Comparison of ENCODE assay signal across 13 cellular contexts in the genomic region with DNA sequence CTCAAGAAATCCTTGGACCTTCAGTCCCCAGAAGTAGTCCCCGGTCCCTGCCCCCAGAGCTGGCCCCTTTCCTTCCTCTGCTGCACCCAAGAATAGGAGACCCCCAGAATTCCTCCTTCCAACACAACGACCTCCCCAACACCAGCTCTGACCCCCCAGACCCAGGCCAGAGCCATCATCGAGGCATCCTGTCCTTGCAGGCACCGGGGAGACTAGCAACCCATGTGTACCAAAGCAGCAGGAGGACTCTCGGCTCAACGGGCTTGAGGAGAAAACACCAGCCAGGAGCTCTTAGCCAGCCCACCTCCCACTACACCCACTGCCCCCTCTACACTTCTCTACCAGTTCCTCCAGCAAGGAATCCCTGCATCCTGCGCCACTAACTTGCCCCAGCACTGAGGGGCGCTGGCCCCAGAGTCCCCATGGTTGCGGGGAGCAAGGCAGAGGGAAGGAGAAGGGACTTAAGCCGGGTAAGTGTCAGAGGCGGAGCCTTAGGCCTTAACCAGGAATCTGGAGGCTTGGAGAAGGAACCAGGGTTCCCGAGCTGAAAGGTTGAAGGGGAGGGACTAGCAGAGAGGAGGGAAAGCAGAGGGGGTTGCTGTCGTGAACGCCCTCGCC. TPM values are rescaled to one million over a fixed set of nuclear protein-coding genes. Genes with fewer than 3 reads are reported as not detected.
DNase-seq lines count a peak whose midpoint lies in the region; ATAC-seq and TF ChIP-seq lines count a peak whose summit lies in the region.
"Had no signal": no experiment of that assay in that cellular context is flagged by ENCODE, and none has a peak within 500 bp of the region (broad histone marks: within the 10 kb centered on the region; RNA-seq: fewer than 3 reads in every experiment).

No MANE protein-coding gene starts in this region.

- POLR2A ChIA-PET in HEK293 (lab: Yijun Ruan, JAX), result no interaction called here

- no peak overlapping the region for H3K4me3 ChIP-seq in HEK293 (ENCODE audit: low read depth, low read length)

- TF ChIP-seq CTCF in HEK293 (tag by site-specific recombination; IDR thresholded peaks at IDR 0.05), result no peak

- CTCF ChIA-PET in HEK293 (lab: Yijun Ruan, JAX), result interaction anchor here (1.2 to 5.2 kb wide), 2 partner anchors 9 to 13 kb away, joined by 3 to 34 read pairs; no protein-coding TSS in a partner anchor

- H3K9me3 ChIP-seq in HEK293 (ENCODE audit: control insufficient read depth, insufficient read depth, low read depth, low read length), result no peaks in the 10 kb centered on the region

- H3K27ac ChIP-seq in HEK293 (ENCODE audit: extremely low read depth, low read depth, low read length) (no peak overlapping the region), angular gyrus (ENCODE audit: low read depth, low read length) (peak overlapping the region; percentile 59), layer of hippocampus (ENCODE audit: low read depth, low read length) (peak overlapping the region; percentile 65)

- DNase-seq in sciatic nerve (ENCODE audit: low spot score), result peak; percentile 54
- no peak for DNase-seq in inferior parietal cortex (ENCODE audit: extremely low spot score)
- DNase-seq: CD8-positive, alpha-beta memory T cell; Kasumi-1; NCI-H187 treated with DMSO at 0.1 percent for 48 hours had no signal

- intact Hi-C loops in sciatic nerve (cut with DNase I), result no loop called here

- H3K36me3 ChIP-seq in HEK293 (ENCODE audit: control insufficient read depth in 2 of 2, insufficient read depth in 1 of 2, low read length in 2 of 2), result peaks cover 0 to 10% of the 10 kb centered on the region in 2 experiments; a peak in 2 of 3 replicates

- ATAC-seq in sciatic nerve (no peak), GM18498 (IDR thresholded peaks at IDR 0.05; ENCODE audit: unreplicated experiment) (no peak), GM21423 (IDR thresholded peaks at IDR 0.05; ENCODE audit: unreplicated experiment) (no peak), GM21447 (IDR thresholded peaks at IDR 0.05; ENCODE audit: unreplicated experiment) (no peak)
- ATAC-seq: activated CD4-positive, alpha-beta T cell treated with anti-CD3 and anti-CD28 coated beads for 36 hours had no signal

- H3K4me1 ChIP-seq in HEK293 (ENCODE audit: control insufficient read depth, insufficient read depth, low read length), result peaks cover 8% of the 10 kb centered on the region

- peaks cover 2% of the 10 kb centered on the region for H3K27me3 ChIP-seq in layer of hippocampus (ENCODE audit: control insufficient read depth, insufficient read depth, low read length)

TF ChIP-seq in HEK293, 187 proteins besides CTCF, POLR2A, EP300 and RAD21:
- no peak for TF ChIP-seq ZBTB21 (tag by site-specific recombination; IDR thresholded peaks at IDR 0.05)
- TF ChIP-seq ZBTB7A (tag by site-specific recombination; IDR thresholded peaks at IDR 0.05; ENCODE audit: low read depth), result no peak
- 0 out of 2 replicates have a peak, but pooled peaks have one; percentile 7 for TF ChIP-seq EGR2 (tag by site-specific recombination; IDR thresholded peaks at IDR 0.05; ENCODE audit: low read depth)
- no peak for TF ChIP-seq ZNF24 (tag by site-specific recombination; IDR thresholded peaks at IDR 0.05)
- no peak for TF ChIP-seq ZNF785 (tag by site-specific recombination; IDR thresholded peaks at IDR 0.05)
- no peak for TF ChIP-seq GLIS2 (tag by site-specific recombination; IDR thresholded peaks at IDR 0.05)

RNA-seq across cellular contexts. Expression of a gene that starts 3.9 kb away (rescaled TPM):
- total RNA-seq in sciatic nerve, result 15.4 TPM
- total RNA-seq: activated CD4-positive, alpha-beta T cell treated with anti-CD3 and anti-CD28 coated beads for 36 hours; activated T-helper 2 cell treated with anti-CD3 and anti-CD28 coated beads, Interferon-gamma antibody, Interleukin-2, Interleukin-4, amounts not matched to agents 10 μg/mL and 5 μg/mL and 100 μg/mL, durations not matched to agents 14 hours and 24 hours and 36 hours; CD8-positive, alpha-beta memory T cell had no signal
